In the genomic region with DNA sequence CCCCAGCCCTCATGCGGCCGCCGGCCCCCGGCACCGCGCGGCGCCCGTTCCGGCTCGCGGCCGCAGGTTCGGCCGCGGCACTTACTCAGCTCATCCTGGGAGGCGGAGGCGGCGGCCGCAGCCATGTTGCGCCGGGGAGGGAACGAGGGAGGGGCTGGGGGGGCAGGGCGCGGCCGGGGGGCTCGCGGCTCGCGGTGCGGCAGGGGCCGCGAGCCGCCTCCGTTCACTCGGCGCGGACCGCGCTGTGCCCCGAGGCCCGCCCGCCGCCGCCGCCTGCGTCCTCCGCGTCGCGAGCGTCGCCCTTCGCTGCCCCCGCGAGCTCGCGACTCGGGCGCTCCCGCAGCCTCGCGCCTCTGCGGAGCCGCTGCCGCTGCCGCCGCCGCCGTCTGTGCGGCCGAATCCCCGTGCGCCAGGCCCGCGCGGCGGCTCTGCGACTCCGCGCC, we compare ENCODE assay signal across 8 cellular contexts. TPM values are rescaled to one million over a fixed set of nuclear protein-coding genes. Genes with fewer than 3 reads are reported as not detected.
DNase-seq lines count a peak whose midpoint lies in the region; ATAC-seq and TF ChIP-seq lines count a peak whose summit lies in the region.

No MANE protein-coding gene starts in this region.

- no peaks in the 10 kb centered on the region for H3K36me3 ChIP-seq in endocrine pancreas (ENCODE audit: control insufficient read depth, insufficient read depth, low read length)
- H3K36me3 ChIP-seq in neural progenitor cell, result no peaks in the 10 kb centered on the region
- no peaks in the 10 kb centered on the region for H3K36me3 ChIP-seq in thymus (ENCODE audit: control insufficient read depth, insufficient read depth)

- H3K4me1 ChIP-seq in endocrine pancreas (ENCODE audit: control insufficient read depth, insufficient read depth, low read length) (peaks cover 4% of the 10 kb centered on the region), neural progenitor cell (peaks cover 15% of the 10 kb centered on the region), thymus (ENCODE audit: control insufficient read depth, insufficient read depth, low read length) (peaks cover 2% of the 10 kb centered on the region)

- H3K9me3 Mint-ChIP-seq in neural progenitor cell, result peaks cover 2% of the 10 kb centered on the region

- H2AFZ ChIP-seq in neural progenitor cell (replicated peaks), result no peak overlapping the region

- H3K79me2 ChIP-seq in neural progenitor cell (ENCODE audit: low read depth), result peaks cover 55% of the 10 kb centered on the region

- H3K9ac ChIP-seq in endocrine pancreas (ENCODE audit: control insufficient read depth, insufficient read depth, low read length) (peak overlapping the region; percentile 76), neural progenitor cell (no peak overlapping the region)

- TF ChIP-seq CTCF in HL-60 (IDR thresholded peaks at IDR 0.05; ENCODE audit: insufficient read depth, low read length), result no peak
- no peak for TF ChIP-seq CTCF in neural progenitor cell (IDR thresholded peaks at IDR 0.05)

- peak; percentile 87 for DNase-seq in GM03348 (ENCODE audit: low spot score)
- DNase-seq in HL-60 (ENCODE audit: low read depth in 1 of 2, low spot score in 1 of 2), result no peak
- peak; percentile 21 to 34 for DNase-seq in activated CD4-positive, alpha-beta T cell treated with anti-CD3 and anti-CD28 coated beads for 24 hours (ENCODE audit: low read depth in 2 of 2)
- no peak for DNase-seq in neural progenitor cell (ENCODE audit: low spot score)
- no peak for DNase-seq in mucosa of gallbladder (ENCODE audit: low spot score)

- H3K9me3 ChIP-seq in endocrine pancreas (ENCODE audit: control insufficient read depth, low read length), result no peaks in the 10 kb centered on the region
- H3K9me3 ChIP-seq in neural progenitor cell (ENCODE audit: low read depth), result no peaks in the 10 kb centered on the region
- no peaks in the 10 kb centered on the region for H3K9me3 ChIP-seq in thymus (ENCODE audit: control insufficient read depth)

- ATAC-seq in GM21360 (IDR thresholded peaks at IDR 0.05; ENCODE audit: unreplicated experiment), result peak; percentile 29

- peaks cover 4% of the 10 kb centered on the region for H4K20me1 ChIP-seq in neural progenitor cell (ENCODE audit: low read depth)

- peaks cover 17% of the 10 kb centered on the region for H3K4me1 Mint-ChIP-seq in neural progenitor cell

- peaks cover 12% of the 10 kb centered on the region for H3K36me3 Mint-ChIP-seq in neural progenitor cell

- H3K4me3 ChIP-seq in HL-60 (replicated peaks; ENCODE audit: insufficient read depth, low read length) (peak overlapping the region; percentile 87), endocrine pancreas (ENCODE audit: control insufficient read depth, insufficient read depth, low read length) (no peak overlapping the region), neural progenitor cell (peak overlapping the region; percentile 99), thymus (ENCODE audit: low read length) (peak overlapping the region; percentile 99)

- H3K27ac Mint-ChIP-seq in neural progenitor cell, result no peak overlapping the region

- under 1% methylated on average over 78 of the region's 81 CpGs for WGBS in thymus

- H3K4me3 Mint-ChIP-seq in neural progenitor cell, result no peak overlapping the region

- H3K4me2 ChIP-seq in neural progenitor cell, result peak overlapping the region; percentile 55

- H3K27me3 Mint-ChIP-seq in neural progenitor cell (ENCODE audit: insufficient read depth, low read depth), result peaks cover 3% of the 10 kb centered on the region

- no peak overlapping the region for H3K27ac ChIP-seq in HL-60 (replicated peaks)
- peak overlapping the region; percentile 88 for H3K27ac ChIP-seq in neural progenitor cell
- H3K27ac ChIP-seq in thymus (ENCODE audit: low read depth), result peak overlapping the region; percentile 94

- no peaks in the 10 kb centered on the region for H3K27me3 ChIP-seq in HL-60 (ENCODE audit: insufficient read depth, poor library complexity, severe bottlenecking)
- no peaks in the 10 kb centered on the region for H3K27me3 ChIP-seq in endocrine pancreas (ENCODE audit: control insufficient read depth, insufficient read depth, low read length)
- H3K27me3 ChIP-seq in neural progenitor cell, result no peaks in the 10 kb centered on the region
- H3K27me3 ChIP-seq in thymus (ENCODE audit: control insufficient read depth, insufficient read depth), result no peaks in the 10 kb centered on the region

- H3F3A ChIP-seq in neural progenitor cell (ENCODE audit: low read depth), result peaks cover 35% of the 10 kb centered on the region

RNA-seq across cellular contexts. Expression of a gene that starts 0.7 kb away (rescaled TPM):
- 46.3 and 59.2 TPM in 2 replicates for total RNA-seq in neural progenitor cell (ENCODE audit: low replicate concordance)
- polyA plus RNA-seq in thymus, result 21.3 TPM
- 74.5 TPM for total RNA-seq in mucosa of gallbladder

RNA-seq across cellular contexts. Expression of a gene that starts 41.5 kb away (rescaled TPM):
- 26.9 and 30.7 TPM in 2 replicates for total RNA-seq in neural progenitor cell (ENCODE audit: low replicate concordance)
- 1.1 TPM for polyA plus RNA-seq in thymus
- 18.7 TPM for total RNA-seq in mucosa of gallbladder

Comparison
In these comparisons a context has a peak if more than half of its experiments do, and no peak if none do; other contexts are left out.
1. DNase-seq: peak in GM03348 (single experiment) and activated CD4-positive, alpha-beta T cell treated with anti-CD3 and anti-CD28 coated beads for 24 hours (2 of 2); none in HL-60 (0 of 2), neural progenitor cell (single experiment) and mucosa of gallbladder (single experiment).